Comparison of ENCODE assay signal across 1 cellular context in the genomic region with DNA sequence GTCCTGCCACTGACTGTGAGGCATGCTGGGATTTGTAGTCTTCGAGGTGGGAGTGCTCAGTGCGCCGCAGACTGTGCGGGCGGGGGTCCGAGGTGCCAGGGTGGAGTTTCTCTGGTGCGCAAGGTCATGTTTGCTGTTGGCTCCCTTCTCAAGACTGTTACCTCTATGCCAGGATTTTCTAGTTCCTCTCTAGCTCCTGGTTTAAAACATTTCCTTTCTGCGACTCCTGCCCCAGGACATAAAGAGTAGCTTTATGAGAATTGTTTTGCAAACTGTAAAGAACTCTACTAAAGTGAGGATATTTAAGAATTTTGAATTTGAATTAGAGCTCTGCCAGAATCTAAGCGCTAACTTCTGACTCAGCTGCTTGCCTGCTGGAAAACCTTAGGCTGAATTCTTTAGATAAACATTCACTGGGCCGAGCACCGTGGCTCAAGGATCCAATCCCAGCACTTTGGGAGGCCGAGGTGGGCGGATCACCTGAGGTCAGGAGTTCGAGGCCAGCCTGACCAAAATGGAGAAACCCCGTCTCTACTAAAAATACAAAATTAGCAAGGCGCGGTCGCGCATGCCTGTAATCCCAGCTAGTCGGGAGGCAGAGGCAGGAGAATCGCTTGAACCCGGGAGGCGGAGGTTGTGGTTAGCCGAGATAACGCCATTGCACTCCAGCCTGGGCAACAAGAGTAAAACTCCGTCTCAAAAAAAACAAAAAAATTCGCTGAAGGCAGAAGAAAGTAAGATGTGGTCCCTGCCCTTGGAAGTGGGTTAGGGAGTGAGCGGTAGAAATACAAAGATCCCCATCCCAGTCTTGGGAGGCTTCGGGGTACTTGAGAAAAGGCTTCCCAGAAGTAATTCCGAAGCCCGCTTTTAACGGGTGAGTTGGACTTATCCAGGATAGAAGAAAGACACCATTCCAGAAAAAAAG.
A peak's percentile ranks its signal among the peaks of the same experiment; 100 is the strongest.
TF ChIP-seq lines count a peak whose summit lies in the region.

No MANE protein-coding gene starts in this region.

TF ChIP-seq in HepG2, 621 proteins besides CTCF, POLR2A, EP300 and RAD21 (continues in another document):
- TF ChIP-seq, protein P1, sequence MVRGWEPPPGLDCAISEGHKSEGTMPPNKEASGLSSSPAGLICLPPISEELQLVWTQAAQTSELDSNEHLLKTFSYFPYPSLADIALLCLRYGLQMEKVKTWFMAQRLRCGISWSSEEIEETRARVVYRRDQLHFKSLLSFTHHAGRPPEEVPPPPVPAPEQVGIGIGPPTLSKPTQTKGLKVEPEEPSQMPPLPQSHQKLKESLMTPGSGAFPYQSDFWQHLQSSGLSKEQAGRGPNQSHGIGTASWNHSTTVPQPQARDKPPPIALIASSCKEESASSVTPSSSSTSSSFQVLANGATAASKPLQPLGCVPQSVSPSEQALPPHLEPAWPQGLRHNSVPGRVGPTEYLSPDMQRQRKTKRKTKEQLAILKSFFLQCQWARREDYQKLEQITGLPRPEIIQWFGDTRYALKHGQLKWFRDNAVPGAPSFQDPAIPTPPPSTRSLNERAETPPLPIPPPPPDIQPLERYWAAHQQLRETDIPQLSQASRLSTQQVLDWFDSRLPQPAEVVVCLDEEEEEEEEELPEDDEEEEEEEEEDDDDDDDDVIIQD (CRISPR knock-in tag; IDR thresholded peaks at IDR 0.05; ENCODE audit: low read depth) = no peak
- TF ChIP-seq, protein P2, sequence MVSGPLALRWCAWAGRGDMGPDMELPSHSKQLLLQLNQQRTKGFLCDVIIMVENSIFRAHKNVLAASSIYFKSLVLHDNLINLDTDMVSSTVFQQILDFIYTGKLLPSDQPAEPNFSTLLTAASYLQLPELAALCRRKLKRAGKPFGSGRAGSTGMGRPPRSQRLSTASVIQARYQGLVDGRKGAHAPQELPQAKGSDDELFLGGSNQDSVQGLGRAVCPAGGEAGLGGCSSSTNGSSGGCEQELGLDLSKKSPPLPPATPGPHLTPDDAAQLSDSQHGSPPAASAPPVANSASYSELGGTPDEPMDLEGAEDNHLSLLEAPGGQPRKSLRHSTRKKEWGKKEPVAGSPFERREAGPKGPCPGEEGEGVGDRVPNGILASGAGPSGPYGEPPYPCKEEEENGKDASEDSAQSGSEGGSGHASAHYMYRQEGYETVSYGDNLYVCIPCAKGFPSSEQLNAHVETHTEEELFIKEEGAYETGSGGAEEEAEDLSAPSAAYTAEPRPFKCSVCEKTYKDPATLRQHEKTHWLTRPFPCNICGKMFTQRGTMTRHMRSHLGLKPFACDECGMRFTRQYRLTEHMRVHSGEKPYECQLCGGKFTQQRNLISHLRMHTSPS (CRISPR knock-in tag; IDR thresholded peaks at IDR 0.05; ENCODE audit: low read depth) = peak; percentile 61
- TF ChIP-seq FOXJ3 (CRISPR knock-in tag; IDR thresholded peaks at IDR 0.05; ENCODE audit: borderline replicate concordance) (no peak), SP1 (IDR thresholded peaks at IDR 0.05) (no peak), SP1 (CRISPR knock-in tag; IDR thresholded peaks at IDR 0.05) (0 out of 2 replicates have a peak, but pooled peaks have one; percentile 58), IRF2 (CRISPR knock-in tag; IDR thresholded peaks at IDR 0.05) (peak; percentile 99), GATAD2A (CRISPR knock-in tag; IDR thresholded peaks at IDR 0.05) (peak; percentile 66; the same call in 1 of the 2 replicates), ZNF207 (IDR thresholded peaks at IDR 0.05; ENCODE audit: borderline replicate concordance) (no peak), ARHGAP35 (CRISPR knock-in tag; IDR thresholded peaks at IDR 0.05; ENCODE audit: borderline replicate concordance) (no peak), MAZ (IDR thresholded peaks at IDR 0.05; ENCODE audit: borderline replicate concordance, low read depth, low read length) (peak; percentile 85), MAZ (CRISPR knock-in tag; IDR thresholded peaks at IDR 0.05; ENCODE audit: low read depth) (no peak), ZNF766 (CRISPR knock-in tag; IDR thresholded peaks at IDR 0.05; ENCODE audit: borderline replicate concordance) (no peak), ISX (CRISPR knock-in tag; conservative IDR thresholded peaks at IDR 0.05) (no peak), XRCC5 (optimal IDR thresholded peaks at IDR 0.05; ENCODE audit: low read length) (peak; percentile 73), ZSCAN22 (CRISPR knock-in tag; IDR thresholded peaks at IDR 0.05) (no peak), SRY (CRISPR knock-in tag; IDR thresholded peaks at IDR 0.05) (no peak), MYNN (CRISPR knock-in tag; IDR thresholded peaks at IDR 0.05; ENCODE audit: low read depth) (no peak), RFX1 (IDR thresholded peaks at IDR 0.05) (no peak), ZFY (CRISPR knock-in tag; IDR thresholded peaks at IDR 0.05) (no peak)
- TF ChIP-seq, protein P3, sequence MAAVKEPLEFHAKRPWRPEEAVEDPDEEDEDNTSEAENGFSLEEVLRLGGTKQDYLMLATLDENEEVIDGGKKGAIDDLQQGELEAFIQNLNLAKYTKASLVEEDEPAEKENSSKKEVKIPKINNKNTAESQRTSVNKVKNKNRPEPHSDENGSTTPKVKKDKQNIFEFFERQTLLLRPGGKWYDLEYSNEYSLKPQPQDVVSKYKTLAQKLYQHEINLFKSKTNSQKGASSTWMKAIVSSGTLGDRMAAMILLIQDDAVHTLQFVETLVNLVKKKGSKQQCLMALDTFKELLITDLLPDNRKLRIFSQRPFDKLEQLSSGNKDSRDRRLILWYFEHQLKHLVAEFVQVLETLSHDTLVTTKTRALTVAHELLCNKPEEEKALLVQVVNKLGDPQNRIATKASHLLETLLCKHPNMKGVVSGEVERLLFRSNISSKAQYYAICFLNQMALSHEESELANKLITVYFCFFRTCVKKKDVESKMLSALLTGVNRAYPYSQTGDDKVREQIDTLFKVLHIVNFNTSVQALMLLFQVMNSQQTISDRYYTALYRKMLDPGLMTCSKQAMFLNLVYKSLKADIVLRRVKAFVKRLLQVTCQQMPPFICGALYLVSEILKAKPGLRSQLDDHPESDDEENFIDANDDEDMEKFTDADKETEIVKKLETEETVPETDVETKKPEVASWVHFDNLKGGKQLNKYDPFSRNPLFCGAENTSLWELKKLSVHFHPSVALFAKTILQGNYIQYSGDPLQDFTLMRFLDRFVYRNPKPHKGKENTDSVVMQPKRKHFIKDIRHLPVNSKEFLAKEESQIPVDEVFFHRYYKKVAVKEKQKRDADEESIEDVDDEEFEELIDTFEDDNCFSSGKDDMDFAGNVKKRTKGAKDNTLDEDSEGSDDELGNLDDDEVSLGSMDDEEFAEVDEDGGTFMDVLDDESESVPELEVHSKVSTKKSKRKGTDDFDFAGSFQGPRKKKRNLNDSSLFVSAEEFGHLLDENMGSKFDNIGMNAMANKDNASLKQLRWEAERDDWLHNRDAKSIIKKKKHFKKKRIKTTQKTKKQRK (IDR thresholded peaks at IDR 0.05; ENCODE audit: low read length) = no peak
- TF ChIP-seq, protein P4, sequence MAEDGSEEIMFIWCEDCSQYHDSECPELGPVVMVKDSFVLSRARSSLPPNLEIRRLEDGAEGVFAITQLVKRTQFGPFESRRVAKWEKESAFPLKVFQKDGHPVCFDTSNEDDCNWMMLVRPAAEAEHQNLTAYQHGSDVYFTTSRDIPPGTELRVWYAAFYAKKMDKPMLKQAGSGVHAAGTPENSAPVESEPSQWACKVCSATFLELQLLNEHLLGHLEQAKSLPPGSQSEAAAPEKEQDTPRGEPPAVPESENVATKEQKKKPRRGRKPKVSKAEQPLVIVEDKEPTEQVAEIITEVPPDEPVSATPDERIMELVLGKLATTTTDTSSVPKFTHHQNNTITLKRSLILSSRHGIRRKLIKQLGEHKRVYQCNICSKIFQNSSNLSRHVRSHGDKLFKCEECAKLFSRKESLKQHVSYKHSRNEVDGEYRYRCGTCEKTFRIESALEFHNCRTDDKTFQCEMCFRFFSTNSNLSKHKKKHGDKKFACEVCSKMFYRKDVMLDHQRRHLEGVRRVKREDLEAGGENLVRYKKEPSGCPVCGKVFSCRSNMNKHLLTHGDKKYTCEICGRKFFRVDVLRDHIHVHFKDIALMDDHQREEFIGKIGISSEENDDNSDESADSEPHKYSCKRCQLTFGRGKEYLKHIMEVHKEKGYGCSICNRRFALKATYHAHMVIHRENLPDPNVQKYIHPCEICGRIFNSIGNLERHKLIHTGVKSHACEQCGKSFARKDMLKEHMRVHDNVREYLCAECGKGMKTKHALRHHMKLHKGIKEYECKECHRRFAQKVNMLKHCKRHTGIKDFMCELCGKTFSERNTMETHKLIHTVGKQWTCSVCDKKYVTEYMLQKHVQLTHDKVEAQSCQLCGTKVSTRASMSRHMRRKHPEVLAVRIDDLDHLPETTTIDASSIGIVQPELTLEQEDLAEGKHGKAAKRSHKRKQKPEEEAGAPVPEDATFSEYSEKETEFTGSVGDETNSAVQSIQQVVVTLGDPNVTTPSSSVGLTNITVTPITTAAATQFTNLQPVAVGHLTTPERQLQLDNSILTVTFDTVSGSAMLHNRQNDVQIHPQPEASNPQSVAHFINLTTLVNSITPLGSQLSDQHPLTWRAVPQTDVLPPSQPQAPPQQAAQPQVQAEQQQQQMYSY (CRISPR knock-in tag; IDR thresholded peaks at IDR 0.05) = peak; percentile 93
- TF ChIP-seq, protein P5, sequence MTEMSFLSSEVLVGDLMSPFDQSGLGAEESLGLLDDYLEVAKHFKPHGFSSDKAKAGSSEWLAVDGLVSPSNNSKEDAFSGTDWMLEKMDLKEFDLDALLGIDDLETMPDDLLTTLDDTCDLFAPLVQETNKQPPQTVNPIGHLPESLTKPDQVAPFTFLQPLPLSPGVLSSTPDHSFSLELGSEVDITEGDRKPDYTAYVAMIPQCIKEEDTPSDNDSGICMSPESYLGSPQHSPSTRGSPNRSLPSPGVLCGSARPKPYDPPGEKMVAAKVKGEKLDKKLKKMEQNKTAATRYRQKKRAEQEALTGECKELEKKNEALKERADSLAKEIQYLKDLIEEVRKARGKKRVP (CRISPR knock-in tag; IDR thresholded peaks at IDR 0.05) = peak in 1 of 2 experiments; percentile 30; a peak in 1 of 4 replicates
- TF ChIP-seq, protein P6, sequence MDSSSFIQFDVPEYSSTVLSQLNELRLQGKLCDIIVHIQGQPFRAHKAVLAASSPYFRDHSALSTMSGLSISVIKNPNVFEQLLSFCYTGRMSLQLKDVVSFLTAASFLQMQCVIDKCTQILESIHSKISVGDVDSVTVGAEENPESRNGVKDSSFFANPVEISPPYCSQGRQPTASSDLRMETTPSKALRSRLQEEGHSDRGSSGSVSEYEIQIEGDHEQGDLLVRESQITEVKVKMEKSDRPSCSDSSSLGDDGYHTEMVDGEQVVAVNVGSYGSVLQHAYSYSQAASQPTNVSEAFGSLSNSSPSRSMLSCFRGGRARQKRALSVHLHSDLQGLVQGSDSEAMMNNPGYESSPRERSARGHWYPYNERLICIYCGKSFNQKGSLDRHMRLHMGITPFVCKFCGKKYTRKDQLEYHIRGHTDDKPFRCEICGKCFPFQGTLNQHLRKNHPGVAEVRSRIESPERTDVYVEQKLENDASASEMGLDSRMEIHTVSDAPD (CRISPR knock-in tag; IDR thresholded peaks at IDR 0.05) = peak; percentile 36; the same call in 1 of the 2 replicates
- TF ChIP-seq, protein P7, sequence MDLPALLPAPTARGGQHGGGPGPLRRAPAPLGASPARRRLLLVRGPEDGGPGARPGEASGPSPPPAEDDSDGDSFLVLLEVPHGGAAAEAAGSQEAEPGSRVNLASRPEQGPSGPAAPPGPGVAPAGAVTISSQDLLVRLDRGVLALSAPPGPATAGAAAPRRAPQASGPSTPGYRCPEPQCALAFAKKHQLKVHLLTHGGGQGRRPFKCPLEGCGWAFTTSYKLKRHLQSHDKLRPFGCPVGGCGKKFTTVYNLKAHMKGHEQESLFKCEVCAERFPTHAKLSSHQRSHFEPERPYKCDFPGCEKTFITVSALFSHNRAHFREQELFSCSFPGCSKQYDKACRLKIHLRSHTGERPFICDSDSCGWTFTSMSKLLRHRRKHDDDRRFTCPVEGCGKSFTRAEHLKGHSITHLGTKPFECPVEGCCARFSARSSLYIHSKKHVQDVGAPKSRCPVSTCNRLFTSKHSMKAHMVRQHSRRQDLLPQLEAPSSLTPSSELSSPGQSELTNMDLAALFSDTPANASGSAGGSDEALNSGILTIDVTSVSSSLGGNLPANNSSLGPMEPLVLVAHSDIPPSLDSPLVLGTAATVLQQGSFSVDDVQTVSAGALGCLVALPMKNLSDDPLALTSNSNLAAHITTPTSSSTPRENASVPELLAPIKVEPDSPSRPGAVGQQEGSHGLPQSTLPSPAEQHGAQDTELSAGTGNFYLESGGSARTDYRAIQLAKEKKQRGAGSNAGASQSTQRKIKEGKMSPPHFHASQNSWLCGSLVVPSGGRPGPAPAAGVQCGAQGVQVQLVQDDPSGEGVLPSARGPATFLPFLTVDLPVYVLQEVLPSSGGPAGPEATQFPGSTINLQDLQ (CRISPR knock-in tag; IDR thresholded peaks at IDR 0.05) = no peak
- TF ChIP-seq, protein P8, sequence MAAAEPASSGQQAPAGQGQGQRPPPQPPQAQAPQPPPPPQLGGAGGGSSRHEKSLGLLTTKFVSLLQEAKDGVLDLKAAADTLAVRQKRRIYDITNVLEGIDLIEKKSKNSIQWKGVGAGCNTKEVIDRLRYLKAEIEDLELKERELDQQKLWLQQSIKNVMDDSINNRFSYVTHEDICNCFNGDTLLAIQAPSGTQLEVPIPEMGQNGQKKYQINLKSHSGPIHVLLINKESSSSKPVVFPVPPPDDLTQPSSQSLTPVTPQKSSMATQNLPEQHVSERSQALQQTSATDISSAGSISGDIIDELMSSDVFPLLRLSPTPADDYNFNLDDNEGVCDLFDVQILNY (CRISPR knock-in tag; conservative IDR thresholded peaks at IDR 0.05) = no peak
